ENCODE assay signal across 8 cellular contexts in the genomic region with DNA sequence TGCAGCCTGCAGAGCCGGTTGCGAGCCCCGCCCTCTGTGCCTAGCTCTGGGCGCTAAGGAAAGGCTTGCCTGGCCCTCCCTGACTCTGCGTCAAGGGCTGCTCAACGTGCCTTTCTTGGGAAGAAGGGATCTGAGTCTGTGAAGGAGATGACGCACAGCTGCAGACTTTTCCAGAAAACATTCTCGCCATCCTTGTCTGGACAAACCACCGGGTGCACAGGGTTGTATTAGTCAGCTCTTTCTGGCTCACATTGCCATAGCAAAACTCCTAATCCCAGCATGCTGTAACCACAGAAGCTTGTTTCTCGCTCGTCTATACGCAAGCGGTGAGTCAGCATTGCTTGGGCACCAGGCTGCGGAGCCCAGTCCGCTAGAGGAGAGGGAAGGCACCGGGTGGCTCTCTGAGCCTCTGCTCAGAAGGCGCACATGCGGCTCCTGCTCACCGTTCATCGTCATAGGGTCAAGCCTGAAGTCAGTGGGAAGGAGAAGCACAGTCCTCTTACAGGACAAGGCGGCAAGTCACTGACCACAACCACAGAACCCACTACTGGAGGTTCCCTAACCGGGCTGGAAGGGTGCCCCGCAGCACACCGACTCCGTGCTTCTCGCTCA. TPM values are rescaled to one million over a fixed set of nuclear protein-coding genes. Genes with fewer than 3 reads are reported as not detected.
DNase-seq lines count a peak whose midpoint lies in the region; ATAC-seq and TF ChIP-seq lines count a peak whose summit lies in the region.

No MANE protein-coding gene starts in this region.

- H3K9me3 ChIP-seq in SK-N-MC (ENCODE audit: low read depth, low read length) (no peaks in the 10 kb centered on the region), Caco-2 (no peaks in the 10 kb centered on the region)

- H3K27ac Mint-ChIP-seq in Caco-2 (ENCODE audit: unreplicated experiment) = no peak overlapping the region

- no peak overlapping the region for H3K9ac ChIP-seq in SK-N-MC (ENCODE audit: insufficient read length)

- peaks cover 6% of the 10 kb centered on the region for H3K4me1 Mint-ChIP-seq in Caco-2 (ENCODE audit: low read depth, unreplicated experiment)

- POLR2A ChIA-PET in Caco-2 (lab: Charles Lee) = interaction anchor here (0.6 kb wide), 1 partner anchor 148 kb away, joined by 16 read pairs; no protein-coding TSS in a partner anchor

- CTCF ChIA-PET in Caco-2 (lab: Charles Lee) = interaction anchor here (0.7 kb wide), 1 partner anchor 39 kb away, joined by 3 read pairs; no protein-coding TSS in a partner anchor

- no peaks in the 10 kb centered on the region; the same call in none of the 2 replicates for H3K27me3 ChIP-seq in Caco-2 (replicated peaks; ENCODE audit: control insufficient read depth, insufficient read depth, low read length)

- H3K27me3 Mint-ChIP-seq in Caco-2 (ENCODE audit: insufficient read depth, unreplicated experiment) = peaks cover 24% of the 10 kb centered on the region

- H3K4me3 ChIP-seq in SK-N-MC (no peak overlapping the region), fibroblast of the aortic adventitia (ENCODE audit: low read depth, low read length) (no peak overlapping the region), Caco-2 (ENCODE audit: low read depth, low read length) (no peak overlapping the region)

- H3K4me3 Mint-ChIP-seq in Caco-2 (ENCODE audit: unreplicated experiment) = no peak overlapping the region

- H3K4me1 ChIP-seq in Caco-2 = no peaks in the 10 kb centered on the region

- H3K36me3 ChIP-seq in SK-N-MC (ENCODE audit: insufficient read depth, low read length) (no peaks in the 10 kb centered on the region), Caco-2 (ENCODE audit: control insufficient read depth, insufficient read depth, low read length) (no peaks in the 10 kb centered on the region)

- peak; percentile 85 for DNase-seq in Right ventricle myocardium inferior (ENCODE audit: missing footprints)
- no peak for DNase-seq in cardiac septum (ENCODE audit: low spot score)
- DNase-seq in SK-N-MC (ENCODE audit: low read depth, low spot score) = peak; percentile 30
- DNase-seq in fibroblast of the aortic adventitia (ENCODE audit: low read depth) = peak; percentile 94
- peak; percentile 57 for DNase-seq in stimulated activated CD4-positive, alpha-beta T cell treated with anti-CD3 and anti-CD28 coated beads, Interleukin-1b, Interleukin-23, amount 100 ng/mL, for 48 hours
- DNase-seq in cerebellar nuclear complex (lab: John Stamatoyannopoulos, UW) = no peak
- DNase-seq in NCI-H1694 treated with DMSO at 0.1 percent for 48 hours (lab: John Stamatoyannopoulos, UW) = no peak
- DNase-seq in Caco-2 = no peak

- BruUV-seq in Caco-2 (replicated peaks; lab: Mats Ljungman, UMichigan) = no TSS peak

- peaks cover 14% of the 10 kb centered on the region for H3K9me3 Mint-ChIP-seq in Caco-2 (ENCODE audit: unreplicated experiment)

- ATAC-seq in Right ventricle myocardium inferior = peak; percentile 63

- H3K36me3 Mint-ChIP-seq in Caco-2 (ENCODE audit: insufficient read depth, unreplicated experiment) = no peaks in the 10 kb centered on the region

- H3K27ac ChIP-seq in SK-N-MC = no peak overlapping the region

- intact Hi-C loops in Right ventricle myocardium inferior (cut with DNase I) = no loop called here
- intact Hi-C loops in cardiac septum (cut with DNase I) = loop anchor here (10.0 kb wide), 1 partner anchor 165 kb away; a partner anchor contains a TSS
- intact Hi-C loops in Caco-2 (cut with micrococcal nuclease; ENCODE audit: unreplicated experiment) = no loop called here

- no peak for TF ChIP-seq CTCF in fibroblast of the aortic adventitia (IDR thresholded peaks at IDR 0.05; ENCODE audit: insufficient read depth, low read length)
- no peak for TF ChIP-seq CTCF in Caco-2 (IDR thresholded peaks at IDR 0.05; ENCODE audit: insufficient read depth in 1 of 2, low read depth in 1 of 2, low read length in 1 of 2, severe bottlenecking in 1 of 2, unreplicated experiment in 1 of 2)

RNA-seq across cellular contexts. Expression of a gene that starts 2.2 kb away (rescaled TPM):
- total RNA-seq in Right ventricle myocardium inferior (not detected), cardiac septum (not detected), fibroblast of the aortic adventitia (ENCODE audit: low replicate concordance) (not detected in 2 replicates), Caco-2 (2022) (not detected in 2 replicates)

RNA-seq across cellular contexts. Expression of a gene that starts 22.6 kb away (rescaled TPM):
- total RNA-seq in Right ventricle myocardium inferior (not detected), cardiac septum (not detected), fibroblast of the aortic adventitia (ENCODE audit: low replicate concordance) (not detected in 2 replicates), Caco-2 (2022) (not detected in 2 replicates)

RNA-seq across cellular contexts. Expression of a gene that starts 23.6 kb away (rescaled TPM):
- total RNA-seq in Right ventricle myocardium inferior = 1.2 TPM
- total RNA-seq in cardiac septum = 0.24 TPM
- total RNA-seq in fibroblast of the aortic adventitia (ENCODE audit: low replicate concordance) = not detected in 2 replicates
- total RNA-seq in Caco-2 (2022) = not detected in 2 replicates

RNA-seq across cellular contexts. Expression of a gene that starts 38.2 kb away (rescaled TPM):
- 0.19 TPM for total RNA-seq in Right ventricle myocardium inferior
- not detected for total RNA-seq in cardiac septum
- not detected in 2 replicates for total RNA-seq in fibroblast of the aortic adventitia (ENCODE audit: low replicate concordance)
- total RNA-seq in Caco-2 (2022) = not detected in 2 replicates

RNA-seq across cellular contexts. Expression of a gene that starts 54.0 kb away (rescaled TPM):
- 0.46 TPM for total RNA-seq in Right ventricle myocardium inferior
- 0.67 TPM for total RNA-seq in cardiac septum
- total RNA-seq in fibroblast of the aortic adventitia (ENCODE audit: low replicate concordance) = not detected in 2 replicates
- total RNA-seq in Caco-2 (2022) = not detected in 2 replicates

Comparison
In these comparisons a context has a peak if more than half of its experiments do, and no peak if none do; other contexts are left out.
1. DNase-seq: peak in Right ventricle myocardium inferior (single experiment), SK-N-MC (single experiment), fibroblast of the aortic adventitia (single experiment) and stimulated activated CD4-positive, alpha-beta T cell treated with anti-CD3 and anti-CD28 coated beads, Interleukin-1b, Interleukin-23, amount 100 ng/mL, for 48 hours (single experiment); none in cardiac septum (single experiment), cerebellar nuclear complex (0 of 2), NCI-H1694 treated with DMSO at 0.1 percent for 48 hours (single experiment) and Caco-2 (0 of 2).